Comparison of ENCODE assay signal across 17 cellular contexts in genomic region chr17:79115487-79115886, GRCh38.
"Had no signal": no experiment of that assay in that cellular context is flagged by ENCODE, and none has a peak within 500 bp of the region (broad histone marks: within the 10 kb centered on the region; RNA-seq: fewer than 3 reads in every experiment).

No MANE protein-coding gene starts in this region.

- H3K9me3 Mint-ChIP-seq: activated CD4-positive, alpha-beta memory T cell treated with anti-CD3 and anti-CD28 coated beads, Interleukin-2, amount 10 ng/mL, durations not matched to agents 7 days and 5 days; activated CD4-positive, alpha-beta T cell treated with anti-CD3 and anti-CD28 coated beads, Interleukin-2, amount 10 ng/mL, durations not matched to agents 7 days and 5 days; activated naive CD4-positive, alpha-beta T cell treated with anti-CD3 and anti-CD28 coated beads, Interleukin-2, amount 50 U/mL, for 24 hours; activated T-cell treated with anti-CD3 and anti-CD28 coated beads, Interleukin-2, amount 50 U/mL, for 72 hours; activated T-helper 2 cell treated with anti-CD3 and anti-CD28 coated beads, Interferon-gamma antibody, Interleukin-2, Interleukin-4, amounts not matched to agents 10 μg/mL and 5 μg/mL and 100 μg/mL, durations not matched to agents 14 hours and 24 hours and 36 hours had no signal

- H3K27ac Mint-ChIP-seq: activated CD4-positive, alpha-beta memory T cell treated with anti-CD3 and anti-CD28 coated beads, Interleukin-2, amount 10 ng/mL, durations not matched to agents 7 days and 5 days; activated CD4-positive, alpha-beta T cell treated with anti-CD3 and anti-CD28 coated beads, Interleukin-2, amount 10 ng/mL, durations not matched to agents 7 days and 5 days; activated naive CD4-positive, alpha-beta T cell treated with anti-CD3 and anti-CD28 coated beads, Interleukin-2, amount 50 U/mL, for 24 hours; activated T-cell treated with anti-CD3 and anti-CD28 coated beads, Interleukin-2, amount 50 U/mL, for 72 hours; activated T-helper 2 cell treated with anti-CD3 and anti-CD28 coated beads, Interferon-gamma antibody, Interleukin-2, Interleukin-4, amounts not matched to agents 10 μg/mL and 5 μg/mL and 100 μg/mL, durations not matched to agents 14 hours and 24 hours and 36 hours; T-helper 17 cell had no signal

- H3K27me3 Mint-ChIP-seq: activated CD4-positive, alpha-beta memory T cell treated with anti-CD3 and anti-CD28 coated beads, Interleukin-2, amount 10 ng/mL, durations not matched to agents 7 days and 5 days; activated CD4-positive, alpha-beta T cell treated with anti-CD3 and anti-CD28 coated beads, Interleukin-2, amount 10 ng/mL, durations not matched to agents 7 days and 5 days; activated naive CD4-positive, alpha-beta T cell treated with anti-CD3 and anti-CD28 coated beads, Interleukin-2, amount 50 U/mL, for 24 hours had no signal

- H3K4me1 ChIP-seq: breast epithelium had no signal

- H3K27ac ChIP-seq: breast epithelium, SJCRH30 had no signal

- H3K4me3 ChIP-seq: breast epithelium, MG63 had no signal

- H3K9me3 ChIP-seq: breast epithelium, MG63, SJCRH30 had no signal

- H3K4me3 Mint-ChIP-seq: activated CD4-positive, alpha-beta memory T cell treated with anti-CD3 and anti-CD28 coated beads, Interleukin-2, amount 10 ng/mL, durations not matched to agents 7 days and 5 days; activated CD4-positive, alpha-beta T cell treated with anti-CD3 and anti-CD28 coated beads, Interleukin-2, amount 10 ng/mL, durations not matched to agents 7 days and 5 days; activated naive CD4-positive, alpha-beta T cell treated with anti-CD3 and anti-CD28 coated beads, Interleukin-2, amount 50 U/mL, for 24 hours; activated T-cell treated with anti-CD3 and anti-CD28 coated beads, Interleukin-2, amount 50 U/mL, for 72 hours; T-helper 17 cell had no signal

- H3K36me3 Mint-ChIP-seq: activated naive CD4-positive, alpha-beta T cell treated with anti-CD3 and anti-CD28 coated beads, Interleukin-2, amount 50 U/mL, for 24 hours had no signal

- H3K4me1 Mint-ChIP-seq: activated CD4-positive, alpha-beta memory T cell treated with anti-CD3 and anti-CD28 coated beads, Interleukin-2, amount 10 ng/mL, durations not matched to agents 7 days and 5 days; activated CD4-positive, alpha-beta T cell treated with anti-CD3 and anti-CD28 coated beads, Interleukin-2, amount 10 ng/mL, durations not matched to agents 7 days and 5 days; activated naive CD4-positive, alpha-beta T cell treated with anti-CD3 and anti-CD28 coated beads, Interleukin-2, amount 50 U/mL, for 24 hours; T-helper 17 cell had no signal

- H3K36me3 ChIP-seq: breast epithelium, MG63, SJCRH30 had no signal

- DNase-seq: activated CD4-positive, alpha-beta memory T cell treated with anti-CD3 and anti-CD28 coated beads, Interleukin-2, amount 10 ng/mL, durations not matched to agents 7 days and 5 days; activated CD4-positive, alpha-beta T cell treated with anti-CD3 and anti-CD28 coated beads, Interleukin-2, amount 10 ng/mL, durations not matched to agents 7 days and 5 days; activated CD4-positive, CD25-positive, alpha-beta regulatory T cell; activated CD8-positive, alpha-beta memory T cell treated with anti-CD3 and anti-CD28 coated beads, Interleukin-2, amount 50 U/mL, for 4 hours; activated naive CD4-positive, alpha-beta T cell; activated T-cell treated with anti-CD3 and anti-CD28 coated beads, Interleukin-2, amount 50 U/mL, for 72 hours; aorta; caudate nucleus; MG63; NCI-H226; Right ventricle myocardium superior; T-helper 17 cell; T-helper 9 cell had no signal

- ATAC-seq: activated T-cell treated with anti-CD3 and anti-CD28 coated beads, Interleukin-2, amount 50 U/mL, for 72 hours; T-helper 17 cell had no signal
